ENCODE assay signal across 1 cellular context in the genomic region with DNA sequence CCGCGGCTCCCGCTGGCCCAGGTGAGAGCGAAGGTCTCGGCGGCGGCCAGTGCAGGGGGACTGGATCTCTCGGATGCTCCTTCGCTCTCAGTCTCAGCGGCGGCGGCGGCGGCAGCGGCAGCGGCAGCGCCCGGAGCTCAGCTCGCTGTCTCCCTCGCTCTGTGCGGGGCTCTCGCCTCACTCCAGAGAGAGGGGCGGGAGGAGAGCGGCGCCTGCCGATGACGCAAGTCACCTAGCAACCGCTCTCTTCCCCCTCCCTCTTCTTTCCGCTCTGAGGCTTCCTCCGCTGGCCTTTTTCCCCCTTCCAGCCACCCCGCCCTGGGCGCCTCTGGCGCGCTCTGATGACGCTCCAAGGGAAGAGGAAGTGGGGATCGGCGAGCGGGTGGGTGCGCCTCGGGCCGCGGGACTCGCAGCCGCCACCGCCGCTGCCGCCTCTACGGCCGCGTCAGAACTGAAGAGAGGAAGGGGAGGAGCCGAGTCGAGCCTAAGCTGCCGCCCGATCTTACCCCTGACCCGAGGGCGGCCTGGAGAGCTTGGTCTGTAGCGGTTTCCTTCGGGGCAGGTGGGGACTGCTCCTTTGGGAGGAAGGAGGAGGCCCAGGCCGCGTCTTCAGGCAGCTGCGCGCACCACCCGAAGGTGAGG.
TF ChIP-seq lines count a peak whose summit lies in the region.

A gene with protein sequence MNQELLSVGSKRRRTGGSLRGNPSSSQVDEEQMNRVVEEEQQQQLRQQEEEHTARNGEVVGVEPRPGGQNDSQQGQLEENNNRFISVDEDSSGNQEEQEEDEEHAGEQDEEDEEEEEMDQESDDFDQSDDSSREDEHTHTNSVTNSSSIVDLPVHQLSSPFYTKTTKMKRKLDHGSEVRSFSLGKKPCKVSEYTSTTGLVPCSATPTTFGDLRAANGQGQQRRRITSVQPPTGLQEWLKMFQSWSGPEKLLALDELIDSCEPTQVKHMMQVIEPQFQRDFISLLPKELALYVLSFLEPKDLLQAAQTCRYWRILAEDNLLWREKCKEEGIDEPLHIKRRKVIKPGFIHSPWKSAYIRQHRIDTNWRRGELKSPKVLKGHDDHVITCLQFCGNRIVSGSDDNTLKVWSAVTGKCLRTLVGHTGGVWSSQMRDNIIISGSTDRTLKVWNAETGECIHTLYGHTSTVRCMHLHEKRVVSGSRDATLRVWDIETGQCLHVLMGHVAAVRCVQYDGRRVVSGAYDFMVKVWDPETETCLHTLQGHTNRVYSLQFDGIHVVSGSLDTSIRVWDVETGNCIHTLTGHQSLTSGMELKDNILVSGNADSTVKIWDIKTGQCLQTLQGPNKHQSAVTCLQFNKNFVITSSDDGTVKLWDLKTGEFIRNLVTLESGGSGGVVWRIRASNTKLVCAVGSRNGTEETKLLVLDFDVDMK (minus strand): TSS at position 190 of the 642 bp plus-strand sequence. CDS start 124,289 bp downstream, outside the sequence.

TF ChIP-seq in WTC11, 78 proteins besides CTCF, POLR2A, EP300 and RAD21 (continued from another document):
- TF ChIP-seq, protein P1, sequence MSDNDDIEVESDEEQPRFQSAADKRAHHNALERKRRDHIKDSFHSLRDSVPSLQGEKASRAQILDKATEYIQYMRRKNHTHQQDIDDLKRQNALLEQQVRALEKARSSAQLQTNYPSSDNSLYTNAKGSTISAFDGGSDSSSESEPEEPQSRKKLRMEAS (CRISPR knock-in tag; IDR thresholded peaks at IDR 0.05), result peak; percentile 56; the same call in 1 of the 2 replicates
- TF ChIP-seq, protein P2, sequence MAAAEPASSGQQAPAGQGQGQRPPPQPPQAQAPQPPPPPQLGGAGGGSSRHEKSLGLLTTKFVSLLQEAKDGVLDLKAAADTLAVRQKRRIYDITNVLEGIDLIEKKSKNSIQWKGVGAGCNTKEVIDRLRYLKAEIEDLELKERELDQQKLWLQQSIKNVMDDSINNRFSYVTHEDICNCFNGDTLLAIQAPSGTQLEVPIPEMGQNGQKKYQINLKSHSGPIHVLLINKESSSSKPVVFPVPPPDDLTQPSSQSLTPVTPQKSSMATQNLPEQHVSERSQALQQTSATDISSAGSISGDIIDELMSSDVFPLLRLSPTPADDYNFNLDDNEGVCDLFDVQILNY (CRISPR knock-in tag; IDR thresholded peaks at IDR 0.05), result peak; percentile 39; the same call in 1 of the 2 replicates
- TF ChIP-seq, protein P3, sequence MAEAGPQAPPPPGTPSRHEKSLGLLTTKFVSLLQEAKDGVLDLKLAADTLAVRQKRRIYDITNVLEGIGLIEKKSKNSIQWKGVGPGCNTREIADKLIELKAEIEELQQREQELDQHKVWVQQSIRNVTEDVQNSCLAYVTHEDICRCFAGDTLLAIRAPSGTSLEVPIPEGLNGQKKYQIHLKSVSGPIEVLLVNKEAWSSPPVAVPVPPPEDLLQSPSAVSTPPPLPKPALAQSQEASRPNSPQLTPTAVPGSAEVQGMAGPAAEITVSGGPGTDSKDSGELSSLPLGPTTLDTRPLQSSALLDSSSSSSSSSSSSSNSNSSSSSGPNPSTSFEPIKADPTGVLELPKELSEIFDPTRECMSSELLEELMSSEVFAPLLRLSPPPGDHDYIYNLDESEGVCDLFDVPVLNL (CRISPR knock-in tag; IDR thresholded peaks at IDR 0.05; ENCODE audit: borderline replicate concordance, low read depth), result no peak
- TF ChIP-seq, protein P4, sequence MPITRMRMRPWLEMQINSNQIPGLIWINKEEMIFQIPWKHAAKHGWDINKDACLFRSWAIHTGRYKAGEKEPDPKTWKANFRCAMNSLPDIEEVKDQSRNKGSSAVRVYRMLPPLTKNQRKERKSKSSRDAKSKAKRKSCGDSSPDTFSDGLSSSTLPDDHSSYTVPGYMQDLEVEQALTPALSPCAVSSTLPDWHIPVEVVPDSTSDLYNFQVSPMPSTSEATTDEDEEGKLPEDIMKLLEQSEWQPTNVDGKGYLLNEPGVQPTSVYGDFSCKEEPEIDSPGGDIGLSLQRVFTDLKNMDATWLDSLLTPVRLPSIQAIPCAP (CRISPR knock-in tag; IDR thresholded peaks at IDR 0.05), result 0 out of 2 replicates have a peak, but pooled peaks have one; percentile 43
- TF ChIP-seq, protein P5, sequence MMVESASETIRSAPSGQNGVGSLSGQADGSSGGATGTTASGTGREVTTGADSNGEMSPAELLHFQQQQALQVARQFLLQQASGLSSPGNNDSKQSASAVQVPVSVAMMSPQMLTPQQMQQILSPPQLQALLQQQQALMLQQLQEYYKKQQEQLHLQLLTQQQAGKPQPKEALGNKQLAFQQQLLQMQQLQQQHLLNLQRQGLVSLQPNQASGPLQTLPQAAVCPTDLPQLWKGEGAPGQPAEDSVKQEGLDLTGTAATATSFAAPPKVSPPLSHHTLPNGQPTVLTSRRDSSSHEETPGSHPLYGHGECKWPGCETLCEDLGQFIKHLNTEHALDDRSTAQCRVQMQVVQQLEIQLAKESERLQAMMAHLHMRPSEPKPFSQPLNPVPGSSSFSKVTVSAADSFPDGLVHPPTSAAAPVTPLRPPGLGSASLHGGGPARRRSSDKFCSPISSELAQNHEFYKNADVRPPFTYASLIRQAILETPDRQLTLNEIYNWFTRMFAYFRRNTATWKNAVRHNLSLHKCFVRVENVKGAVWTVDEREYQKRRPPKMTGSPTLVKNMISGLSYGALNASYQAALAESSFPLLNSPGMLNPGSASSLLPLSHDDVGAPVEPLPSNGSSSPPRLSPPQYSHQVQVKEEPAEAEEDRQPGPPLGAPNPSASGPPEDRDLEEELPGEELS (CRISPR knock-in tag; IDR thresholded peaks at IDR 0.05), result peak; percentile 39; the same call in 1 of the 2 replicates
- TF ChIP-seq, protein P6, sequence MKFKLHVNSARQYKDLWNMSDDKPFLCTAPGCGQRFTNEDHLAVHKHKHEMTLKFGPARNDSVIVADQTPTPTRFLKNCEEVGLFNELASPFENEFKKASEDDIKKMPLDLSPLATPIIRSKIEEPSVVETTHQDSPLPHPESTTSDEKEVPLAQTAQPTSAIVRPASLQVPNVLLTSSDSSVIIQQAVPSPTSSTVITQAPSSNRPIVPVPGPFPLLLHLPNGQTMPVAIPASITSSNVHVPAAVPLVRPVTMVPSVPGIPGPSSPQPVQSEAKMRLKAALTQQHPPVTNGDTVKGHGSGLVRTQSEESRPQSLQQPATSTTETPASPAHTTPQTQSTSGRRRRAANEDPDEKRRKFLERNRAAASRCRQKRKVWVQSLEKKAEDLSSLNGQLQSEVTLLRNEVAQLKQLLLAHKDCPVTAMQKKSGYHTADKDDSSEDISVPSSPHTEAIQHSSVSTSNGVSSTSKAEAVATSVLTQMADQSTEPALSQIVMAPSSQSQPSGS (CRISPR knock-in tag; IDR thresholded peaks at IDR 0.05; ENCODE audit: borderline replicate concordance, low read depth), result no peak
- TF ChIP-seq TP53 (CRISPR knock-in tag; IDR thresholded peaks at IDR 0.05) (no peak; the same call in 1 of the 2 replicates), GABPB1 (CRISPR knock-in tag; IDR thresholded peaks at IDR 0.05) (peak; percentile 54; the same call in 1 of the 2 replicates), TEAD1 (CRISPR knock-in tag; IDR thresholded peaks at IDR 0.05) (peak; percentile 61; the same call in 1 of the 2 replicates), ETV6 (CRISPR knock-in tag; IDR thresholded peaks at IDR 0.05) (peak; percentile 93)
